Comparison of ENCODE assay signal across 1 cellular context in the genomic region with DNA sequence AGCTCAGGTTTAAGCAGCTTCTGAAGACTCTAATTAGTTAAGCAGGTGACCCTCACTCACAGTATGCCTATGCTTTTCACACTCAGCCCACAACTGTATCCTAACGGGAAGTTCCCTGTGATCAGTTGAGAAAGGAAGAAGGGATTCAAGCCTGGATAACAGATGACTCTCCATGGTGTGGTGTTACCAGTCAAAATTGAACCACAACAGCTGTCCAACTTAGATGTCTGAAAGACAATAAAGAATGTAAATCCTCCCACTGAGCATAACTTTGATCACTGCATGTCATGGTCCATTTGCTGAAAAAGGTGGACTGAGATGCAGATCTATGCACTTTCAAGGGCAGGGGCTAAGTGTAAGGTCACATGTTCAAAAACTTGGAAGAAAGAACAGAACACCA.
TF ChIP-seq lines count a peak whose summit lies in the region.

No MANE protein-coding gene starts in this region.

TF ChIP-seq in K562, 482 proteins besides CTCF, POLR2A, EP300 and RAD21:
- TF ChIP-seq MEF2D (tag; conservative IDR thresholded peaks at IDR 0.05; ENCODE audit: low read depth) (no peak), HEY1 (CRISPR knock-in tag; IDR thresholded peaks at IDR 0.05; ENCODE audit: borderline replicate concordance) (no peak), SREBF2 (CRISPR knock-in tag; IDR thresholded peaks at IDR 0.05) (no peak), FOS (IDR thresholded peaks at IDR 0.05; ENCODE audit: extremely low read depth, insufficient read length) (no peak), SRSF3 (IDR thresholded peaks at IDR 0.05; ENCODE audit: insufficient read depth, low read length) (no peak), ETV6 (IDR thresholded peaks at IDR 0.05; ENCODE audit: borderline replicate concordance in 1 of 2, low read depth in 2 of 2, low read length in 1 of 2) (no peak), ETV6 (CRISPR knock-in tag; IDR thresholded peaks at IDR 0.05; ENCODE audit: borderline replicate concordance) (no peak)
- TF ChIP-seq, protein P1, sequence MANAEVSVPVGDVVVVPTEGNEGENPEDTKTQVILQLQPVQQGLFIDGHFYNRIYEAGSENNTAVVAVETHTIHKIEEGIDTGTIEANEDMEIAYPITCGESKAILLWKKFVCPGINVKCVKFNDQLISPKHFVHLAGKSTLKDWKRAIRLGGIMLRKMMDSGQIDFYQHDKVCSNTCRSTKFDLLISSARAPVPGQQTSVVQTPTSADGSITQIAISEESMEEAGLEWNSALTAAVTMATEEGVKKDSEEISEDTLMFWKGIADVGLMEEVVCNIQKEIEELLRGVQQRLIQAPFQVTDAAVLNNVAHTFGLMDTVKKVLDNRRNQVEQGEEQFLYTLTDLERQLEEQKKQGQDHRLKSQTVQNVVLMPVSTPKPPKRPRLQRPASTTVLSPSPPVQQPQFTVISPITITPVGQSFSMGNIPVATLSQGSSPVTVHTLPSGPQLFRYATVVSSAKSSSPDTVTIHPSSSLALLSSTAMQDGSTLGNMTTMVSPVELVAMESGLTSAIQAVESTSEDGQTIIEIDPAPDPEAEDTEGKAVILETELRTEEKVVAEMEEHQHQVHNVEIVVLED (CRISPR knock-in tag; IDR thresholded peaks at IDR 0.05) = no peak
- TF ChIP-seq, protein P2, sequence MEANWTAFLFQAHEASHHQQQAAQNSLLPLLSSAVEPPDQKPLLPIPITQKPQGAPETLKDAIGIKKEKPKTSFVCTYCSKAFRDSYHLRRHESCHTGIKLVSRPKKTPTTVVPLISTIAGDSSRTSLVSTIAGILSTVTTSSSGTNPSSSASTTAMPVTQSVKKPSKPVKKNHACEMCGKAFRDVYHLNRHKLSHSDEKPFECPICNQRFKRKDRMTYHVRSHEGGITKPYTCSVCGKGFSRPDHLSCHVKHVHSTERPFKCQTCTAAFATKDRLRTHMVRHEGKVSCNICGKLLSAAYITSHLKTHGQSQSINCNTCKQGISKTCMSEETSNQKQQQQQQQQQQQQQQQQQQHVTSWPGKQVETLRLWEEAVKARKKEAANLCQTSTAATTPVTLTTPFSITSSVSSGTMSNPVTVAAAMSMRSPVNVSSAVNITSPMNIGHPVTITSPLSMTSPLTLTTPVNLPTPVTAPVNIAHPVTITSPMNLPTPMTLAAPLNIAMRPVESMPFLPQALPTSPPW (CRISPR knock-in tag; IDR thresholded peaks at IDR 0.05) = no peak
- TF ChIP-seq, protein P3, sequence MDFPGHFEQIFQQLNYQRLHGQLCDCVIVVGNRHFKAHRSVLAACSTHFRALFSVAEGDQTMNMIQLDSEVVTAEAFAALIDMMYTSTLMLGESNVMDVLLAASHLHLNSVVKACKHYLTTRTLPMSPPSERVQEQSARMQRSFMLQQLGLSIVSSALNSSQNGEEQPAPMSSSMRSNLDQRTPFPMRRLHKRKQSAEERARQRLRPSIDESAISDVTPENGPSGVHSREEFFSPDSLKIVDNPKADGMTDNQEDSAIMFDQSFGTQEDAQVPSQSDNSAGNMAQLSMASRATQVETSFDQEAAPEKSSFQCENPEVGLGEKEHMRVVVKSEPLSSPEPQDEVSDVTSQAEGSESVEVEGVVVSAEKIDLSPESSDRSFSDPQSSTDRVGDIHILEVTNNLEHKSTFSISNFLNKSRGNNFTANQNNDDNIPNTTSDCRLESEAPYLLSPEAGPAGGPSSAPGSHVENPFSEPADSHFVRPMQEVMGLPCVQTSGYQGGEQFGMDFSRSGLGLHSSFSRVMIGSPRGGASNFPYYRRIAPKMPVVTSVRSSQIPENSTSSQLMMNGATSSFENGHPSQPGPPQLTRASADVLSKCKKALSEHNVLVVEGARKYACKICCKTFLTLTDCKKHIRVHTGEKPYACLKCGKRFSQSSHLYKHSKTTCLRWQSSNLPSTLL (IDR thresholded peaks at IDR 0.05) = no peak
